ENCODE assay signal across 13 cellular contexts in genomic region chr17:2975469-2975958, GRCh38.
DNase-seq lines count a peak whose midpoint lies in the region; ATAC-seq and TF ChIP-seq lines count a peak whose summit lies in the region.
"Had no signal": no experiment of that assay in that cellular context is flagged by ENCODE, and none has a peak within 500 bp of the region (broad histone marks: within the 10 kb centered on the region; RNA-seq: fewer than 3 reads in every experiment).

No MANE protein-coding gene starts in this region.

- H2AFZ ChIP-seq in mammary epithelial cell (ENCODE audit: low read depth, low read length), result peak overlapping the region; percentile 51

- H3K9me3 ChIP-seq in mammary epithelial cell (replicated peaks; ENCODE audit: insufficient read depth, low read length), result no peaks in the 10 kb centered on the region

- no peaks in the 10 kb centered on the region for H3K27me3 ChIP-seq in mammary epithelial cell (ENCODE audit: insufficient read depth, low read length)
- H3K27me3 ChIP-seq: heart right ventricle had no signal

- H3K36me3 ChIP-seq in mammary epithelial cell (ENCODE audit: insufficient read depth, low read length), result peaks cover 5% of the 10 kb centered on the region

- BruUV-seq in mammary epithelial cell (replicated peaks; lab: Mats Ljungman, UMichigan), result no TSS peak

- ATAC-seq in GM21447 (IDR thresholded peaks at IDR 0.05; ENCODE audit: unreplicated experiment) (no peak), HG03354 (IDR thresholded peaks at IDR 0.05; ENCODE audit: poor library complexity, severe bottlenecking, unreplicated experiment) (no peak), GM21423 (IDR thresholded peaks at IDR 0.05; ENCODE audit: unreplicated experiment) (no peak), GM18909 (IDR thresholded peaks at IDR 0.05; ENCODE audit: poor library complexity, unreplicated experiment) (no peak)
- ATAC-seq: sciatic nerve; stimulated activated naive CD8-positive, alpha-beta T cell treated with anti-CD3 and anti-CD28 coated beads, Interleukin-15, amount 100 ng/mL, for 72 hours had no signal

- TF ChIP-seq CTCF in C4-2B (conservative IDR thresholded peaks at IDR 0.05) (no peak), mammary epithelial cell (conservative IDR thresholded peaks at IDR 0.05 in 1 of 2, IDR thresholded peaks at IDR 0.05 in 1 of 2; ENCODE audit: extremely low read depth in 1 of 2, insufficient read depth in 1 of 2, low read depth in 1 of 2, low read length in 2 of 2) (no peak)

- dilution Hi-C loops in mammary epithelial cell (cut with HindIII; ENCODE audit: low sequenced_read_pairs), result no loop called here

- H3K4me3 ChIP-seq in mammary epithelial cell (replicated peaks in 1 of 3; ENCODE audit: insufficient read depth in 1 of 3, low read depth in 2 of 3, low read length in 3 of 3), result peak overlapping the region; percentile 59 to 69 (median 66)

- H4K20me1 ChIP-seq in mammary epithelial cell (ENCODE audit: insufficient read depth, low read length), result no peaks in the 10 kb centered on the region

- CTCF ChIA-PET in mammary epithelial cell (lab: Charles Lee; ENCODE audit: low non-redundant PET), result no interaction called here

- H3K27ac ChIP-seq in C4-2B (peak overlapping the region; percentile 71), mammary epithelial cell (ENCODE audit: insufficient read depth, low read depth, low read length) (peak overlapping the region; percentile 53)
- H3K27ac ChIP-seq: heart right ventricle had no signal

- WGBS in mammary epithelial cell (ENCODE audit: low coverage, missing lambda C conversion rate), result 52% methylated on average over 7 of the region's 8 CpGs

- DNase-seq in NCI-H1417 (lab: John Stamatoyannopoulos, UW) (peak in 2 of 3 experiments; percentile 75 to 89), mammary epithelial cell (peak; percentile 79), mesenteric fat pad (ENCODE audit: low spot score) (peak; percentile 71)
- DNase-seq: activated naive CD8-positive, alpha-beta T cell treated with anti-CD3 and anti-CD28 coated beads, Interleukin-2, amount 10 ng/mL, durations not matched to agents 7 days and 5 days; heart right ventricle; NCI-H1092; stimulated activated naive CD8-positive, alpha-beta T cell treated with anti-CD3 and anti-CD28 coated beads, Interleukin-15, amount 100 ng/mL, for 72 hours had no signal

- peaks cover 3% of the 10 kb centered on the region for H3K4me1 ChIP-seq in mammary epithelial cell (ENCODE audit: insufficient read depth, low read length)
- H3K4me1 ChIP-seq: heart right ventricle had no signal

- H3K9ac ChIP-seq in mammary epithelial cell (ENCODE audit: insufficient read depth, low read length), result peak overlapping the region; percentile 71

- intact Hi-C loops in mammary epithelial cell (cut with micrococcal nuclease), result no loop called here

- in situ Hi-C loops in mammary epithelial cell (cut with MboI; ENCODE audit: low sequenced_read_pairs in 2 of 2), result no loop called here

- peaks cover 9% of the 10 kb centered on the region for H3K79me2 ChIP-seq in mammary epithelial cell (ENCODE audit: insufficient read depth, low read length)

- peak overlapping the region; percentile 60 for H3K4me2 ChIP-seq in mammary epithelial cell (ENCODE audit: insufficient read depth, low read depth, low read length)
